ENCODE assay signal across 1 cellular context in genomic region chr6:10343320-10343719, GRCh38.
TF ChIP-seq lines count a peak whose summit lies in the region.

No MANE protein-coding gene starts in this region.

TF ChIP-seq in GM23338, 12 proteins besides CTCF, POLR2A, EP300 and RAD21 (continued from another document):
- TF ChIP-seq ZNF462 (CRISPR knock-in tag; IDR thresholded peaks at IDR 0.05) (no peak), ZNF114 (CRISPR knock-in tag; IDR thresholded peaks at IDR 0.05) (no peak), STAT1 (IDR thresholded peaks at IDR 0.05; ENCODE audit: unreplicated experiment) (no peak), REST (IDR thresholded peaks at IDR 0.05; ENCODE audit: unreplicated experiment) (no peak), EZH2 (IDR thresholded peaks at IDR 0.05; ENCODE audit: low read depth, unreplicated experiment) (no peak), CREB1 (CRISPR knock-in tag; IDR thresholded peaks at IDR 0.05; ENCODE audit: low read depth) (no peak), EZH2phosphoT487 (IDR thresholded peaks at IDR 0.05; ENCODE audit: unreplicated experiment) (no peak), POLR2AphosphoS5 (IDR thresholded peaks at IDR 0.05; ENCODE audit: low read depth) (no peak)
